25 cellular contexts compared by ENCODE assay signal in genomic region chr9:134258332-134258731, GRCh38.
"Had no signal": no experiment of that assay in that cellular context is flagged by ENCODE, and none has a peak within 500 bp of the region (broad histone marks: within the 10 kb centered on the region; RNA-seq: fewer than 3 reads in every experiment).

No MANE protein-coding gene starts in this region.

- H3K36me3 ChIP-seq: adrenal gland, gastroesophageal sphincter, left lung, pancreas, prostate gland, spleen, suprapubic skin, tibial artery, upper lobe of right lung had no signal

- H3K9me3 ChIP-seq: adrenal gland, body of pancreas, gastroesophageal sphincter, left lung, pancreas, prostate gland, spleen, suprapubic skin, tibial artery, upper lobe of right lung had no signal

- H3K27ac ChIP-seq: adrenal gland, body of pancreas, gastroesophageal sphincter, left lung, pancreas, prostate gland, spleen, suprapubic skin, tibial artery, upper lobe of right lung had no signal

- H3K4me1 ChIP-seq: left lung, pancreas, prostate gland, tibial artery, upper lobe of right lung had no signal

- H3K27me3 ChIP-seq: adrenal gland, body of pancreas, gastroesophageal sphincter, pancreas, suprapubic skin, upper lobe of right lung had no signal

- DNase-seq: activated CD4-positive, alpha-beta T cell treated with anti-CD3 and anti-CD28 coated beads for 36 hours; activated CD4-positive, CD25-positive, alpha-beta regulatory T cell; activated CD8-positive, alpha-beta memory T cell treated with anti-CD3 and anti-CD28 coated beads, Interleukin-2, amount 10 ng/mL, durations not matched to agents 7 days and 5 days; activated CD8-positive, alpha-beta T cell treated with anti-CD3 and anti-CD28 coated beads, Interleukin-2, amount 10 ng/mL, durations not matched to agents 7 days and 5 days; activated naive CD4-positive, alpha-beta T cell; activated naive CD8-positive, alpha-beta T cell treated with anti-CD3 and anti-CD28 coated beads for 36 hours; activated T-cell treated with anti-CD3 and anti-CD28 coated beads, Interleukin-2, amount 50 U/mL, for 48 hours; adrenal gland; aorta; cortex of kidney; immature natural killer cell; kidney; mammary epithelial cell; naive thymus-derived CD4-positive, alpha-beta T cell; spleen; stimulated activated naive CD4-positive, alpha-beta T cell; tibial artery; upper lobe of right lung had no signal

- FAIRE-seq: endothelial cell of umbilical vein, kidney, pancreas had no signal

- H3K4me3 ChIP-seq: adrenal gland, body of pancreas, gastroesophageal sphincter, left lung, pancreas, prostate gland, spleen, suprapubic skin, tibial artery, upper lobe of right lung had no signal

- ATAC-seq: activated CD4-positive, alpha-beta T cell treated with anti-CD3 and anti-CD28 coated beads for 36 hours; activated CD8-positive, alpha-beta memory T cell treated with anti-CD3 and anti-CD28 coated beads, Interleukin-2, amount 10 ng/mL, durations not matched to agents 7 days and 5 days; activated CD8-positive, alpha-beta T cell treated with anti-CD3 and anti-CD28 coated beads, Interleukin-2, amount 10 ng/mL, durations not matched to agents 7 days and 5 days; gastroesophageal sphincter; left lung; naive thymus-derived CD4-positive, alpha-beta T cell; upper lobe of right lung had no signal
